In the genomic region with DNA sequence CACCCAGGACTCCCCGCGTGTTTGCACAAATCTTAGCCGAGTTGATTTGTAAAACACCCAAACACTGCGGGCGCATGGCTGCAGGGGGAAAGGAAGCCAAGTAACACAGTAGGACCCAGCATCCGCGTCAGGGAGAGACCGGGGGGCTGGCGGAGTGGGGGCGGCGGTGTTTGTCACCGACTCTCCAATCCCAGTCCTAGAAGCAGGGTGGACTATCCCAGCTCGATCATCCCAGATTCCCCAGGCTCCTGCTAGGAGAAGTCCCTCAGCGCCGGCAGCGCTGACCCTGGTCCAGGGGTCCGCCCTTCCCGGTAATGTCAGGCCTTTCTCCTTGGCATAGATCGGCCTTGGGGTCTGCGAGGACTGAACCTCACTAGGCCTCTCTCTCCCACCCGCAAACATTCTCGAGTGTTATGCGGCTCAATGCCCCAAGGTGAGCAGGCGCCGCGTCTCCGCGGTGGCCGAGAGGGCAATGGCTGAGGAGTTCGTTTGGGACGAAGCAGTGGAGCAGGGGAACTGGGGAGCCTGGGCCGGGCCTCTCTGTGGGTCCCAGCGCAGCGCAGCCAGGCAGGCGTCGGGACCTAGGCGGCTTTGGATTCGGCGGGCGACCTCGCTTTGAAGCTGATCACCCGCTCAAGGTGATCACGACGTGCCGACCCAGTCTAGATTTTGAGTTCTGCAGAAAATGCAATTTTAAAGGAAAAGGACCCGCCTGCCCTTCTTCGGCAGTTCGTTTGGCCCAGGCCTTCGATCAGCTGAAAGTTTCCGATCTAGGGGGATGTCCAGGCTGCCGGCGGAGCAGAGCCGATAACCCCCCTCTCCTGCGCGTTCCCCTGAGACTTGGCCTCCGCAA, we compare ENCODE assay signal across 8 cellular contexts. TPM values are rescaled to one million over a fixed set of nuclear protein-coding genes. Genes with fewer than 3 reads are reported as not detected.
DNase-seq lines count a peak whose midpoint lies in the region; ATAC-seq and TF ChIP-seq lines count a peak whose summit lies in the region.
"Had no signal": no experiment of that assay in that cellular context is flagged by ENCODE, and none has a peak within 500 bp of the region (broad histone marks: within the 10 kb centered on the region; RNA-seq: fewer than 3 reads in every experiment).

No MANE protein-coding gene starts in this region.

- no peak overlapping the region for H3K9ac ChIP-seq in skeletal muscle satellite cell (ENCODE audit: low read depth, low read length)

- H3K36me3 ChIP-seq in Panc1 (ENCODE audit: control insufficient read depth, insufficient read depth, low read length) (no peaks in the 10 kb centered on the region), skeletal muscle satellite cell (ENCODE audit: insufficient read depth, low read length) (no peaks in the 10 kb centered on the region)
- H3K36me3 ChIP-seq: left lung had no signal

- TF ChIP-seq CTCF in Panc1 (IDR thresholded peaks at IDR 0.05), result no peak

- intact Hi-C loops in Panc1 (cut with micrococcal nuclease; ENCODE audit: unreplicated experiment), result loop anchor here (10.0 kb wide), 1 partner anchor 109 kb away; no protein-coding TSS in a partner anchor

- H3K4me3 ChIP-seq in Panc1 (ENCODE audit: low read depth in 2 of 2, low read length in 2 of 2) (peak overlapping the region; percentile 28 to 43), iPS-11a (ENCODE audit: low read depth, low read length) (peak overlapping the region; percentile 43), skeletal muscle satellite cell (ENCODE audit: low read length) (peak overlapping the region; percentile 57)

- no TSS peak for BruUV-seq in Panc1 (replicated peaks; lab: Mats Ljungman, UMichigan)

- in situ Hi-C loops in Panc1 (cut with HindIII; ENCODE audit: low pct_unique_long_range_greater_than_20kb, low sequenced_read_pairs), result no loop called here

- peak; percentile 9 for ATAC-seq in GM19023 (IDR thresholded peaks at IDR 0.05; ENCODE audit: unreplicated experiment)
- no peak; the same call in 1 of the 2 replicates for ATAC-seq in Panc1
- no peak for ATAC-seq in GM19397 (IDR thresholded peaks at IDR 0.05; ENCODE audit: unreplicated experiment)
- no peak for ATAC-seq in HG03439 (IDR thresholded peaks at IDR 0.05; ENCODE audit: unreplicated experiment)
- ATAC-seq: left lung had no signal

- peaks cover 8% of the 10 kb centered on the region for H3K4me1 ChIP-seq in Panc1 (ENCODE audit: control insufficient read depth, insufficient read depth, low read length)
- H3K4me1 ChIP-seq in skeletal muscle satellite cell (ENCODE audit: control insufficient read depth, insufficient read depth, low read length), result peaks cover 7% of the 10 kb centered on the region

- CTCF ChIA-PET in Panc1 (lab: Charles Lee), result interaction anchor here (0.9 kb wide), 1 partner anchor 362 kb away, joined by 3 read pairs; no protein-coding TSS in a partner anchor

- no peak overlapping the region for H3K27ac ChIP-seq in Panc1 (ENCODE audit: low read length)
- H3K27ac ChIP-seq: left lung had no signal

- DNase-seq in Panc1 (ENCODE audit: low read depth, low spot score), result no peak
- no peak for DNase-seq in OCI-M2 (lab: John Stamatoyannopoulos, UW; ENCODE audit: unreplicated experiment)

- H3K4me2 ChIP-seq in skeletal muscle satellite cell (ENCODE audit: low read length), result peak overlapping the region; percentile 73

- H3K9me3 ChIP-seq in Panc1 (ENCODE audit: control insufficient read depth, insufficient read depth, low read depth, low read length) (no peaks in the 10 kb centered on the region), skeletal muscle satellite cell (replicated peaks; ENCODE audit: low read length) (no peaks in the 10 kb centered on the region)
- H3K9me3 ChIP-seq: left lung had no signal

- POLR2A ChIA-PET in Panc1 (lab: Charles Lee), result no interaction called here

- H3K27me3 ChIP-seq in Panc1 (ENCODE audit: control insufficient read depth, insufficient read depth, low read length), result peaks cover 26% of the 10 kb centered on the region
- peaks cover 88% of the 10 kb centered on the region for H3K27me3 ChIP-seq in skeletal muscle satellite cell (ENCODE audit: control insufficient read depth, insufficient read depth, low read length)

RNA-seq across cellular contexts. Expression of a gene that starts 1.5 kb away (rescaled TPM):
- total RNA-seq in Panc1 (2021; ENCODE audit: unreplicated experiment), result not detected
- polyA plus RNA-seq in Panc1 (2012; ENCODE audit: insufficient read length), result not detected
- total RNA-seq in skeletal muscle satellite cell (2012; rRNA removed), result under 0.01 TPM in 1 of 2 replicates, not detected in the other

RNA-seq across cellular contexts. Expression of a gene that starts 14.6 kb away (rescaled TPM):
- 46.1 TPM for total RNA-seq in Panc1 (2021; ENCODE audit: unreplicated experiment)
- 45.1 TPM for polyA plus RNA-seq in Panc1 (2012; ENCODE audit: insufficient read length)
- total RNA-seq in skeletal muscle satellite cell (2012; rRNA removed), result 18.1 and 34.2 TPM in 2 replicates
